In genomic region chr5:73412597-73412988, GRCh38 we compare ENCODE assay signal across 17 cellular contexts. TPM values are rescaled to one million over a fixed set of nuclear protein-coding genes. Genes with fewer than 3 reads are reported as not detected.
DNase-seq lines count a peak whose midpoint lies in the region; ATAC-seq and TF ChIP-seq lines count a peak whose summit lies in the region.
"Had no signal": no experiment of that assay in that cellular context is flagged by ENCODE, and none has a peak within 500 bp of the region (broad histone marks: within the 10 kb centered on the region; RNA-seq: fewer than 3 reads in every experiment).

No MANE protein-coding gene starts in this region.

- DNase-seq in A172 (ENCODE audit: low spot score) (peak; percentile 68), HCEC 1CT (peak; percentile 80), RWPE2 (ENCODE audit: low spot score) (no peak), fibroblast of pulmonary artery (ENCODE audit: low read depth) (peak; percentile 37), foreskin melanocyte (no peak), COR-L47 (lab: John Stamatoyannopoulos, UW) (no peak), NOMO-1 (lab: John Stamatoyannopoulos, UW; ENCODE audit: unreplicated experiment in 2 of 2) (no peak), NCI-H128 (lab: John Stamatoyannopoulos, UW; ENCODE audit: unreplicated experiment) (no peak)
- DNase-seq: activated CD4-positive, alpha-beta T cell treated with anti-CD3 and anti-CD28 coated beads for 1 hour; adrenal gland; cortex of kidney; midbrain; NCI-H1048; NCI-H2227 treated with DMSO at 0.1 percent for 48 hours; ovary; stimulated activated CD4-positive, alpha-beta T cell treated with anti-CD3 and anti-CD28 coated beads, Interleukin-12 subunit alpha, Interleukin-12 subunit beta, amount 100 ng/mL, for 4 hours; substantia nigra had no signal

- no peak overlapping the region for H3K27ac ChIP-seq in RWPE2 (ENCODE audit: poor library complexity, severe bottlenecking)
- H3K27ac ChIP-seq: adrenal gland, ovary had no signal

- H3K4me1 ChIP-seq in RWPE2 (ENCODE audit: insufficient read depth, poor library complexity, severe bottlenecking) = no peaks in the 10 kb centered on the region
- H3K4me1 ChIP-seq: adrenal gland had no signal

- H3K4me3 ChIP-seq in RWPE2 (ENCODE audit: severe bottlenecking) (no peak overlapping the region), fibroblast of pulmonary artery (replicated peaks; ENCODE audit: low read depth, low read length) (no peak overlapping the region)
- H3K4me3 ChIP-seq: adrenal gland, ovary had no signal

- no peaks in the 10 kb centered on the region for H3K27me3 ChIP-seq in RWPE2 (ENCODE audit: insufficient read depth, poor library complexity, severe bottlenecking)
- H3K27me3 ChIP-seq: ovary had no signal

- ATAC-seq in RWPE2 (ENCODE audit: low read depth) = peak; percentile 63; the same call in 2 of the 3 replicates

- no peaks in the 10 kb centered on the region for H3K9me3 ChIP-seq in RWPE2 (ENCODE audit: severe bottlenecking)
- H3K9me3 ChIP-seq: adrenal gland, ovary had no signal

- H3K36me3 ChIP-seq in RWPE2 (ENCODE audit: low read depth) = no peaks in the 10 kb centered on the region
- H3K36me3 ChIP-seq: adrenal gland, ovary had no signal

- TF ChIP-seq CTCF in RWPE2 (IDR thresholded peaks at IDR 0.05; ENCODE audit: poor library complexity, severe bottlenecking) (no peak), fibroblast of pulmonary artery (IDR thresholded peaks at IDR 0.05; ENCODE audit: low read length, missing control alignments) (no peak)

RNA-seq across cellular contexts. Expression of gene FOXD1, which starts 36.0 kb away (rescaled TPM):
- 12.9 and 24.6 TPM in 2 replicates for total RNA-seq in A172 (2014; rRNA removed; shearing (Covaris generic))

Comparison
In these comparisons a context has a peak if more than half of its experiments do, and no peak if none do; other contexts are left out.
1. DNase-seq: peak in A172 (single experiment), HCEC 1CT (single experiment) and fibroblast of pulmonary artery (single experiment); none in RWPE2 (single experiment), foreskin melanocyte (single experiment), COR-L47 (single experiment), NOMO-1 (0 of 2) and NCI-H128 (single experiment).